ENCODE assay signal across 2 cellular contexts in genomic region chr5:78813286-78813685, GRCh38.
TF ChIP-seq lines count a peak whose summit lies in the region.

No MANE protein-coding gene starts in this region.

TF ChIP-seq in endothelial cell of umbilical vein, 7 proteins besides CTCF, POLR2A, EP300 and RAD21 (continued from another document):
- TF ChIP-seq MYC (IDR thresholded peaks at IDR 0.05; ENCODE audit: low read depth, low read length) = no peak

TF ChIP-seq in WTC11, 78 proteins besides CTCF, POLR2A, EP300 and RAD21 (continued from another document):
- TF ChIP-seq STAT6 (CRISPR knock-in tag; conservative IDR thresholded peaks at IDR 0.05; ENCODE audit: low read depth) = no peak
- TF ChIP-seq, protein P1, sequence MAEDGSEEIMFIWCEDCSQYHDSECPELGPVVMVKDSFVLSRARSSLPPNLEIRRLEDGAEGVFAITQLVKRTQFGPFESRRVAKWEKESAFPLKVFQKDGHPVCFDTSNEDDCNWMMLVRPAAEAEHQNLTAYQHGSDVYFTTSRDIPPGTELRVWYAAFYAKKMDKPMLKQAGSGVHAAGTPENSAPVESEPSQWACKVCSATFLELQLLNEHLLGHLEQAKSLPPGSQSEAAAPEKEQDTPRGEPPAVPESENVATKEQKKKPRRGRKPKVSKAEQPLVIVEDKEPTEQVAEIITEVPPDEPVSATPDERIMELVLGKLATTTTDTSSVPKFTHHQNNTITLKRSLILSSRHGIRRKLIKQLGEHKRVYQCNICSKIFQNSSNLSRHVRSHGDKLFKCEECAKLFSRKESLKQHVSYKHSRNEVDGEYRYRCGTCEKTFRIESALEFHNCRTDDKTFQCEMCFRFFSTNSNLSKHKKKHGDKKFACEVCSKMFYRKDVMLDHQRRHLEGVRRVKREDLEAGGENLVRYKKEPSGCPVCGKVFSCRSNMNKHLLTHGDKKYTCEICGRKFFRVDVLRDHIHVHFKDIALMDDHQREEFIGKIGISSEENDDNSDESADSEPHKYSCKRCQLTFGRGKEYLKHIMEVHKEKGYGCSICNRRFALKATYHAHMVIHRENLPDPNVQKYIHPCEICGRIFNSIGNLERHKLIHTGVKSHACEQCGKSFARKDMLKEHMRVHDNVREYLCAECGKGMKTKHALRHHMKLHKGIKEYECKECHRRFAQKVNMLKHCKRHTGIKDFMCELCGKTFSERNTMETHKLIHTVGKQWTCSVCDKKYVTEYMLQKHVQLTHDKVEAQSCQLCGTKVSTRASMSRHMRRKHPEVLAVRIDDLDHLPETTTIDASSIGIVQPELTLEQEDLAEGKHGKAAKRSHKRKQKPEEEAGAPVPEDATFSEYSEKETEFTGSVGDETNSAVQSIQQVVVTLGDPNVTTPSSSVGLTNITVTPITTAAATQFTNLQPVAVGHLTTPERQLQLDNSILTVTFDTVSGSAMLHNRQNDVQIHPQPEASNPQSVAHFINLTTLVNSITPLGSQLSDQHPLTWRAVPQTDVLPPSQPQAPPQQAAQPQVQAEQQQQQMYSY (CRISPR knock-in tag; IDR thresholded peaks at IDR 0.05) = no peak
- no peak for TF ChIP-seq FOXJ3 (CRISPR knock-in tag; IDR thresholded peaks at IDR 0.05; ENCODE audit: borderline replicate concordance)
- no peak for TF ChIP-seq ZNF671 (CRISPR knock-in tag; IDR thresholded peaks at IDR 0.05)
- no peak for TF ChIP-seq CREM (CRISPR knock-in tag; IDR thresholded peaks at IDR 0.05)
- TF ChIP-seq JUN (CRISPR knock-in tag; IDR thresholded peaks at IDR 0.05) = no peak
- TF ChIP-seq, protein P2, sequence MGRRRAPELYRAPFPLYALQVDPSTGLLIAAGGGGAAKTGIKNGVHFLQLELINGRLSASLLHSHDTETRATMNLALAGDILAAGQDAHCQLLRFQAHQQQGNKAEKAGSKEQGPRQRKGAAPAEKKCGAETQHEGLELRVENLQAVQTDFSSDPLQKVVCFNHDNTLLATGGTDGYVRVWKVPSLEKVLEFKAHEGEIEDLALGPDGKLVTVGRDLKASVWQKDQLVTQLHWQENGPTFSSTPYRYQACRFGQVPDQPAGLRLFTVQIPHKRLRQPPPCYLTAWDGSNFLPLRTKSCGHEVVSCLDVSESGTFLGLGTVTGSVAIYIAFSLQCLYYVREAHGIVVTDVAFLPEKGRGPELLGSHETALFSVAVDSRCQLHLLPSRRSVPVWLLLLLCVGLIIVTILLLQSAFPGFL (CRISPR knock-in tag; IDR thresholded peaks at IDR 0.05; ENCODE audit: borderline replicate concordance) = no peak
- TF ChIP-seq RORB (CRISPR knock-in tag; IDR thresholded peaks at IDR 0.05) = no peak
- TF ChIP-seq ETV6 (CRISPR knock-in tag; IDR thresholded peaks at IDR 0.05) = no peak
- TF ChIP-seq ZNF232 (CRISPR knock-in tag; IDR thresholded peaks at IDR 0.05) = no peak
- TF ChIP-seq, protein P3, sequence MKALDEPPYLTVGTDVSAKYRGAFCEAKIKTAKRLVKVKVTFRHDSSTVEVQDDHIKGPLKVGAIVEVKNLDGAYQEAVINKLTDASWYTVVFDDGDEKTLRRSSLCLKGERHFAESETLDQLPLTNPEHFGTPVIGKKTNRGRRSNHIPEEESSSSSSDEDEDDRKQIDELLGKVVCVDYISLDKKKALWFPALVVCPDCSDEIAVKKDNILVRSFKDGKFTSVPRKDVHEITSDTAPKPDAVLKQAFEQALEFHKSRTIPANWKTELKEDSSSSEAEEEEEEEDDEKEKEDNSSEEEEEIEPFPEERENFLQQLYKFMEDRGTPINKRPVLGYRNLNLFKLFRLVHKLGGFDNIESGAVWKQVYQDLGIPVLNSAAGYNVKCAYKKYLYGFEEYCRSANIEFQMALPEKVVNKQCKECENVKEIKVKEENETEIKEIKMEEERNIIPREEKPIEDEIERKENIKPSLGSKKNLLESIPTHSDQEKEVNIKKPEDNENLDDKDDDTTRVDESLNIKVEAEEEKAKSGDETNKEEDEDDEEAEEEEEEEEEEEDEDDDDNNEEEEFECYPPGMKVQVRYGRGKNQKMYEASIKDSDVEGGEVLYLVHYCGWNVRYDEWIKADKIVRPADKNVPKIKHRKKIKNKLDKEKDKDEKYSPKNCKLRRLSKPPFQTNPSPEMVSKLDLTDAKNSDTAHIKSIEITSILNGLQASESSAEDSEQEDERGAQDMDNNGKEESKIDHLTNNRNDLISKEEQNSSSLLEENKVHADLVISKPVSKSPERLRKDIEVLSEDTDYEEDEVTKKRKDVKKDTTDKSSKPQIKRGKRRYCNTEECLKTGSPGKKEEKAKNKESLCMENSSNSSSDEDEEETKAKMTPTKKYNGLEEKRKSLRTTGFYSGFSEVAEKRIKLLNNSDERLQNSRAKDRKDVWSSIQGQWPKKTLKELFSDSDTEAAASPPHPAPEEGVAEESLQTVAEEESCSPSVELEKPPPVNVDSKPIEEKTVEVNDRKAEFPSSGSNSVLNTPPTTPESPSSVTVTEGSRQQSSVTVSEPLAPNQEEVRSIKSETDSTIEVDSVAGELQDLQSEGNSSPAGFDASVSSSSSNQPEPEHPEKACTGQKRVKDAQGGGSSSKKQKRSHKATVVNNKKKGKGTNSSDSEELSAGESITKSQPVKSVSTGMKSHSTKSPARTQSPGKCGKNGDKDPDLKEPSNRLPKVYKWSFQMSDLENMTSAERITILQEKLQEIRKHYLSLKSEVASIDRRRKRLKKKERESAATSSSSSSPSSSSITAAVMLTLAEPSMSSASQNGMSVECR (CRISPR knock-in tag; IDR thresholded peaks at IDR 0.05; ENCODE audit: borderline replicate concordance) = no peak
- no peak for TF ChIP-seq ZNF512 (CRISPR knock-in tag; IDR thresholded peaks at IDR 0.05; ENCODE audit: borderline replicate concordance)
- TF ChIP-seq, protein P4, sequence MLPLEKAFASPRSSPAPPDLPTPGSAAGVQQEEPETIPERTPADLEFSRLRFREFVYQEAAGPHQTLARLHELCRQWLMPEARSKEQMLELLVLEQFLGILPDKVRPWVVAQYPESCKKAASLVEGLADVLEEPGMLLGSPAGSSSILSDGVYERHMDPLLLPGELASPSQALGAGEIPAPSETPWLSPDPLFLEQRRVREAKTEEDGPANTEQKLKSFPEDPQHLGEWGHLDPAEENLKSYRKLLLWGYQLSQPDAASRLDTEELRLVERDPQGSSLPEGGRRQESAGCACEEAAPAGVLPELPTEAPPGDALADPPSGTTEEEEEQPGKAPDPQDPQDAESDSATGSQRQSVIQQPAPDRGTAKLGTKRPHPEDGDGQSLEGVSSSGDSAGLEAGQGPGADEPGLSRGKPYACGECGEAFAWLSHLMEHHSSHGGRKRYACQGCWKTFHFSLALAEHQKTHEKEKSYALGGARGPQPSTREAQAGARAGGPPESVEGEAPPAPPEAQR (CRISPR knock-in tag; IDR thresholded peaks at IDR 0.05) = no peak
